Comparison of ENCODE assay signal across 32 cellular contexts in the genomic region with DNA sequence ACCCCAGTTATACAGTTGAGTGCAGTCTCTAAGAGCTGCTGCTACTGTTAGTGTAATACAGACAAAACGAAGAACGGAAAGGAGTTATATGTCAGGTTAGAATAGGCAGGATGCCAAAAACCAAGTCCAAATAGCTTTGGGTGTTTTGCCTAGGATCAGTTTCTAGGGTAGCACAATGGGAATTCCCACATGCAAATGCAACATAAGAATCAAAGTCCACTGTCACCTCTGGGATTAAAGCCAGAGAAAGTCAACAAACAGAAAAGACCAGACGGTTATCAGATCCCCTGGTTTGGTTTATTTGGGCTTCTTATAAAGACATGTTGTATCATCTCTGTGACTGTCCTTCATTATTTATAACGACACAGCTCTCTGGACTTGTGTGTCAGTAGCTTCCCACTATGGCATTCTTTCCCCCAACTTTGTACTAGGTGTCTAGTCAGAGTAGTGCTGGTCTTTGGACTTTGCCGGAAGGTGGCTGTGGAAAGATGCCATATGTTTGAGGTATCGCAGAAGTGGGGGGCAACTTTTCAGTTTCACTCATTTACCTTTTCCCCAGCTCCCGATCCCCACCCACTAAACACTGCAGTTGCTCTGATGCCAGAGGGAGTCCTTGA. TPM values are rescaled to one million over a fixed set of nuclear protein-coding genes. Genes with fewer than 3 reads are reported as not detected.
A peak's percentile ranks its signal among the peaks of the same experiment; 100 is the strongest.
DNase-seq lines count a peak whose midpoint lies in the region; ATAC-seq, FAIRE-seq and TF ChIP-seq lines count a peak whose summit lies in the region.
"Had no signal": no experiment of that assay in that cellular context is flagged by ENCODE, and none has a peak within 500 bp of the region (broad histone marks: within the 10 kb centered on the region; RNA-seq: fewer than 3 reads in every experiment).

No MANE protein-coding gene starts in this region.

- BruUV-seq in K562 (replicated peaks; lab: Mats Ljungman, UMichigan) = no TSS peak
- no TSS peak for BruUV-seq in Calu3 (replicated peaks; lab: Mats Ljungman, UMichigan)

- H3K36me3 ChIP-seq in K562 (ENCODE audit: control insufficient read depth, insufficient read depth, low read length) (no peaks in the 10 kb centered on the region), stomach (no peaks in the 10 kb centered on the region)
- H3K36me3 ChIP-seq: spleen had no signal

- no peak overlapping the region for H2AFZ ChIP-seq in K562 (ENCODE audit: low read depth, low read length)

- FAIRE-seq in K562 (lab: Jason Lieb, UNC) = no peak
- FAIRE-seq: bronchial epithelial cell, D721Med, GM18507, GM19239, H54, urothelium cell line had no signal

- TF ChIP-seq POLR2A in K562 (conservative IDR thresholded peaks at IDR 0.05) = no peak
- TF ChIP-seq POLR2A in stomach (IDR thresholded peaks at IDR 0.05) = no peak

- H3K9me1 ChIP-seq in K562 (ENCODE audit: control insufficient read depth, insufficient read depth, low read length) = no peaks in the 10 kb centered on the region

- H3K27ac ChIP-seq in K562 (ENCODE audit: extremely low read depth, low read depth, low read length) (no peak overlapping the region), stomach (no peak overlapping the region)
- H3K27ac ChIP-seq: 22Rv1, epithelial cell of prostate, spleen had no signal

- H3K4me1 ChIP-seq in K562 (replicated peaks in 1 of 2; ENCODE audit: control insufficient read depth in 2 of 2, insufficient read depth in 2 of 2, low read length in 2 of 2) = peaks cover 0 to 29% of the 10 kb centered on the region in 2 experiments; a peak in 3 of 5 replicates
- no peaks in the 10 kb centered on the region for H3K4me1 ChIP-seq in stomach
- H3K4me1 ChIP-seq: spleen had no signal

- DNase-seq in NCI-H1092 treated with DMSO at 0.1 percent for 48 hours (lab: John Stamatoyannopoulos, UW) (peak; percentile 19), NCI-H1092 (lab: John Stamatoyannopoulos, UW) (no peak), NCI-H2029 (lab: John Stamatoyannopoulos, UW) (peak; percentile 37), K562 (ENCODE audit: extremely low read depth in 1 of 4, low spot score in 3 of 4) (no peak), Calu3 (no peak), anterior cingulate cortex (lab: John Stamatoyannopoulos, UW) (no peak), stomach (no peak)
- DNase-seq: activated B cell treated with CpG ODN at 0.5 μM for 24 hours; activated CD4-positive, alpha-beta T cell treated with anti-CD3 and anti-CD28 coated beads, Interleukin-2, amount 50 U/mL, for 1 hour; activated effector memory CD4-positive, alpha-beta T cell treated with Interleukin-2 at 50 U/mL for 16 hours; activated T-cell treated with anti-CD3 and anti-CD28 coated beads, Interleukin-2, amount 50 U/mL, for 1 hour; immature natural killer cell; KG1; mesenchymal stem cell; NCI-H446; NK-92 treated with Interleukin-12 subunit alpha and Interleukin-12 subunit beta, amount 100 ng/mL, for 24 hours; posterior cingulate gyrus; right cardiac atrium; spleen; stimulated activated CD8-positive, alpha-beta memory T cell treated with anti-CD3 and anti-CD28 coated beads, Interleukin-4, amount 100 ng/mL, for 48 hours; stimulated activated naive CD8-positive, alpha-beta T cell treated with anti-CD3 and anti-CD28 coated beads, Interleukin-15, amount 100 ng/mL, for 72 hours; T-cell had no signal

- H3K27me3 ChIP-seq in K562 (ENCODE audit: control insufficient read depth in 2 of 2, insufficient read depth in 2 of 2, low read length in 2 of 2) = no peaks in the 10 kb centered on the region
- H3K27me3 ChIP-seq in stomach = no peaks in the 10 kb centered on the region
- H3K27me3 ChIP-seq: spleen had no signal

- peaks cover 24% of the 10 kb centered on the region for H3K4me1 Mint-ChIP-seq in nephron
- peaks cover 11% of the 10 kb centered on the region for H3K4me1 Mint-ChIP-seq in Calu3 (ENCODE audit: low read depth, unreplicated experiment)
- H3K4me1 Mint-ChIP-seq: activated B cell treated with CpG ODN at 0.5 μM for 24 hours; immature natural killer cell; stimulated activated naive CD8-positive, alpha-beta T cell treated with anti-CD3 and anti-CD28 coated beads, Interleukin-15, amount 100 ng/mL, for 72 hours; T-cell had no signal

- ATAC-seq in K562 = no peak
- ATAC-seq: right cardiac atrium; stimulated activated naive CD8-positive, alpha-beta T cell treated with anti-CD3 and anti-CD28 coated beads, Interleukin-15, amount 100 ng/mL, for 72 hours; T-cell had no signal

- H3K27me3 Mint-ChIP-seq in nephron (ENCODE audit: low read depth) = no peaks in the 10 kb centered on the region
- H3K27me3 Mint-ChIP-seq in Calu3 (ENCODE audit: unreplicated experiment) = no peaks in the 10 kb centered on the region
- H3K27me3 Mint-ChIP-seq: activated B cell treated with CpG ODN at 0.5 μM for 24 hours; activated naive CD8-positive, alpha-beta T cell; stimulated activated naive CD8-positive, alpha-beta T cell treated with anti-CD3 and anti-CD28 coated beads, Interleukin-15, amount 100 ng/mL, for 72 hours; T-cell had no signal

- in situ Hi-C loops in K562 (cut with MboI) = no loop called here

- CTCF ChIA-PET in K562 (lab: Yijun Ruan, JAX; ENCODE audit: low intra/inter-chr PET ratio) = no interaction called here
- CTCF ChIA-PET in Calu3 (lab: Charles Lee) = no interaction called here

- intact Hi-C loops in K562 (cut with micrococcal nuclease) = no loop called here
- intact Hi-C loops in Calu3 (cut with micrococcal nuclease; ENCODE audit: unreplicated experiment) = no loop called here
- intact Hi-C loops in stomach (cut with DNase I; ENCODE audit: low total_unique reads) = no loop called here

- no peaks in the 10 kb centered on the region for H4K20me1 ChIP-seq in K562 (replicated peaks; ENCODE audit: control insufficient read depth, insufficient read depth, low read length)

- no peak overlapping the region for H3K4me2 ChIP-seq in K562 (ENCODE audit: insufficient read depth, low read length)

- H3K4me3 Mint-ChIP-seq in nephron (no peak overlapping the region), Calu3 (ENCODE audit: low read depth, unreplicated experiment) (no peak overlapping the region)
- H3K4me3 Mint-ChIP-seq: activated B cell treated with CpG ODN at 0.5 μM for 24 hours; activated naive CD8-positive, alpha-beta T cell; immature natural killer cell; stimulated activated naive CD8-positive, alpha-beta T cell treated with anti-CD3 and anti-CD28 coated beads, Interleukin-15, amount 100 ng/mL, for 72 hours; T-cell had no signal

- POLR2A ChIA-PET in K562 (lab: Yijun Ruan, JAX) = interaction anchor here (0.6 to 1.2 kb wide), 2 partner anchors 21 to 76 kb away, joined by 3 to 4 read pairs; no protein-coding TSS in a partner anchor

- no peak for TF ChIP-seq CTCF in K562 (IDR thresholded peaks at IDR 0.05 in 2 of 3, conservative IDR thresholded peaks at IDR 0.05 in 1 of 3; ENCODE audit: insufficient read depth in 2 of 3, low read depth in 1 of 3, low read length in 3 of 3)
- no peak for TF ChIP-seq CTCF in nephron (IDR thresholded peaks at IDR 0.05; ENCODE audit: unreplicated experiment in 3 of 3)
- no peak for TF ChIP-seq CTCF in Calu3 (IDR thresholded peaks at IDR 0.05; ENCODE audit: unreplicated experiment)
- TF ChIP-seq CTCF in stomach (IDR thresholded peaks at IDR 0.05) = no peak

- no peak for TF ChIP-seq RAD21 in K562 (CRISPR knock-in tag; conservative IDR thresholded peaks at IDR 0.05 in 1 of 2, IDR thresholded peaks at IDR 0.05 in 1 of 2)

- no peaks in the 10 kb centered on the region for H3K79me2 ChIP-seq in K562 (ENCODE audit: control insufficient read depth, insufficient read depth, low read length)

- H3K36me3 Mint-ChIP-seq in nephron (ENCODE audit: low read depth) (no peaks in the 10 kb centered on the region), Calu3 (ENCODE audit: insufficient read depth, unreplicated experiment) (no peaks in the 10 kb centered on the region)
- H3K36me3 Mint-ChIP-seq: activated naive CD8-positive, alpha-beta T cell; T-cell had no signal

- H3K27ac Mint-ChIP-seq in nephron = peak overlapping the region; percentile 23 to 90 (median 25)
- H3K27ac Mint-ChIP-seq in Calu3 (ENCODE audit: unreplicated experiment) = no peak overlapping the region
- H3K27ac Mint-ChIP-seq: activated B cell treated with CpG ODN at 0.5 μM for 24 hours; activated naive CD8-positive, alpha-beta T cell; immature natural killer cell; stimulated activated naive CD8-positive, alpha-beta T cell treated with anti-CD3 and anti-CD28 coated beads, Interleukin-15, amount 100 ng/mL, for 72 hours; T-cell had no signal

- no peak overlapping the region for H3K4me3 ChIP-seq in K562
- no peak overlapping the region for H3K4me3 ChIP-seq in stomach
- H3K4me3 ChIP-seq: spleen had no signal

- 54% methylated on average over 7 of the region's 7 CpGs for WGBS in K562 (ENCODE audit: insufficient coverage, low coverage, missing lambda C conversion rate)
- 55 to 71% (median 61%) methylated on average over 7 of the region's 7 CpGs for WGBS in stomach, 5 donors

- TF ChIP-seq EP300 in K562 (IDR thresholded peaks at IDR 0.05; ENCODE audit: low read length) (no peak), stomach (IDR thresholded peaks at IDR 0.05) (no peak)

- H3K9ac ChIP-seq in K562 (ENCODE audit: insufficient read depth in 1 of 2, low read depth in 2 of 2, low read length in 2 of 2) = no peak overlapping the region

- H3K9me3 ChIP-seq in K562 (replicated peaks; ENCODE audit: control insufficient read depth, insufficient read depth, low read depth, low read length) (no peaks in the 10 kb centered on the region), stomach (no peaks in the 10 kb centered on the region)
- H3K9me3 ChIP-seq: spleen had no signal

- H3K9me3 Mint-ChIP-seq in nephron (peaks cover 3% of the 10 kb centered on the region), Calu3 (ENCODE audit: low read depth, unreplicated experiment) (no peaks in the 10 kb centered on the region)
- H3K9me3 Mint-ChIP-seq: activated B cell treated with CpG ODN at 0.5 μM for 24 hours; immature natural killer cell; stimulated activated naive CD8-positive, alpha-beta T cell treated with anti-CD3 and anti-CD28 coated beads, Interleukin-15, amount 100 ng/mL, for 72 hours; T-cell had no signal

RNA-seq across cellular contexts. Expression of gene TMEM38B, which starts 14.8 kb away (rescaled TPM):
- 41.8 and 56.7 TPM in 2 replicates for total RNA-seq in K562 (2011; cell fraction: chromatin; rRNA removed; ENCODE audit: low replicate concordance)
- total RNA-seq in K562 (2011; cell fraction: nucleolus; rRNA removed) = 52.4 and 57.4 TPM in 2 replicates
- total RNA-seq in K562 (2011; cell fraction: nucleoplasm; rRNA removed) = 60.9 and 68.8 TPM in 2 replicates
- total RNA-seq in K562 (2014; rRNA removed) = 37.1 and 38.5 TPM in 2 replicates
- 37.0 and 39.7 TPM in 2 replicates for total RNA-seq in K562 (2014; rRNA removed; fragmentation: Illumina TruSeq; extraction: Trizol)
- total RNA-seq in K562 (2015; rRNA removed; fragmentation: Illumina TruSeq; extraction: Trizol) = 22.3 and 26.0 TPM in 2 replicates
- total RNA-seq in K562 (2021) = 46.3 and 52.9 TPM in 2 replicates
- polyA plus RNA-seq in K562 (2011; rRNA removed) = 42.1 and 54.9 TPM in 2 replicates
- polyA plus RNA-seq in K562 (2011; cell fraction: cytosol; rRNA removed) = 27.6 and 38.7 TPM in 2 replicates
- polyA plus RNA-seq in K562 (2011; cell fraction: nucleus; rRNA removed) = 13.4 and 15.0 TPM in 2 replicates
- 22.3 and 31.3 TPM in 2 replicates for polyA plus RNA-seq in K562 (2012)
- polyA plus RNA-seq in K562 (2014; fragmentation: Illumina TruSeq; extraction: Trizol) = 26.6 and 34.6 TPM in 2 replicates
- 10 to 100 TPM; 42.0 to 57.5 TPM for polyA plus RNA-seq in K562 (2014; fragmentation: Nextera tagmentation; extraction: Ambion mirVana)
- 26.4 and 30.9 TPM in 2 replicates for polyA plus RNA-seq in K562 (2014; rRNA removed)
- polyA minus RNA-seq in K562 (2011; rRNA and poly(A)+ RNA removed) = 61.1 and 62.1 TPM in 2 replicates
- polyA minus RNA-seq in K562 (2011; cell fraction: cytosol; rRNA and poly(A)+ RNA removed) = 45.0 and 51.4 TPM in 2 replicates
- polyA minus RNA-seq in K562 (2011; cell fraction: nucleus; rRNA and poly(A)+ RNA removed) = 42.4 and 53.4 TPM in 2 replicates
- total RNA-seq in Calu3 (2022) = 14.5 and 15.4 TPM in 2 replicates
- total RNA-seq in stomach = 10 to 100 TPM in 3 of 5 donors, 1 to 10 TPM in 1, under 1 TPM in 1; 0.87 to 26.8 (median 15.4) TPM
- 1 to 10 TPM; 1.7 to 3.8 (median 3.1) TPM for polyA plus RNA-seq in stomach

RNA-seq across cellular contexts. Expression of gene TAL2, which starts 17.3 kb away (rescaled TPM):
- 1.8 and 2.1 TPM in 2 replicates for total RNA-seq in K562 (2011; cell fraction: chromatin; rRNA removed; ENCODE audit: low replicate concordance)
- 0.92 and 1.0 TPM in 2 replicates for total RNA-seq in K562 (2011; cell fraction: nucleolus; rRNA removed)
- 0.95 and 1.1 TPM in 2 replicates for total RNA-seq in K562 (2011; cell fraction: nucleoplasm; rRNA removed)
- total RNA-seq in K562 (2014; rRNA removed) = not detected in 2 replicates
- 0.86 and 1.7 TPM in 2 replicates for total RNA-seq in K562 (2014; rRNA removed; fragmentation: Illumina TruSeq; extraction: Trizol)
- total RNA-seq in K562 (2015; rRNA removed; fragmentation: Illumina TruSeq; extraction: Trizol) = 0.25 TPM in 1 of 2 replicates, not detected in the other
- total RNA-seq in K562 (2021) = 0.51 and 0.89 TPM in 2 replicates
- 1.2 and 1.5 TPM in 2 replicates for polyA plus RNA-seq in K562 (2011; rRNA removed)
- polyA plus RNA-seq in K562 (2011; cell fraction: cytosol; rRNA removed) = 0.77 and 1.6 TPM in 2 replicates
- polyA plus RNA-seq in K562 (2011; cell fraction: nucleus; rRNA removed) = 0.48 and 1.4 TPM in 2 replicates
- polyA plus RNA-seq in K562 (2012) = 0.82 and 1.0 TPM in 2 replicates
- polyA plus RNA-seq in K562 (2014; fragmentation: Illumina TruSeq; extraction: Trizol) = 0.74 and 0.94 TPM in 2 replicates
- 1 to 10 TPM; 2.9 to 3.7 TPM for polyA plus RNA-seq in K562 (2014; fragmentation: Nextera tagmentation; extraction: Ambion mirVana)
- polyA plus RNA-seq in K562 (2014; rRNA removed) = 0.21 and 0.47 TPM in 2 replicates
- polyA minus RNA-seq in K562 (2011; rRNA and poly(A)+ RNA removed) = 0.81 and 1.4 TPM in 2 replicates
- polyA minus RNA-seq in K562 (2011; cell fraction: cytosol; rRNA and poly(A)+ RNA removed) = not detected in 2 replicates
- not detected in 2 replicates for polyA minus RNA-seq in K562 (2011; cell fraction: nucleus; rRNA and poly(A)+ RNA removed)
- not detected in 2 replicates for total RNA-seq in Calu3 (2022)
- 1 to 10 TPM in 1 of 5 donors, not detected in 4; 1.3 TPM for total RNA-seq in stomach
- polyA plus RNA-seq in stomach = not detected
- total RNA-seq: bronchial epithelial cell, right cardiac atrium, spleen, T-cell had no signal
- polyA plus RNA-seq: immature natural killer cell had no signal

Comparison
In these comparisons a context has a peak if more than half of its experiments do, and no peak if none do; other contexts are left out.
1. DNase-seq: peak in NCI-H1092 treated with DMSO at 0.1 percent for 48 hours (single experiment) and NCI-H2029 (single experiment); none in NCI-H1092 (single experiment), K562 (0 of 4), Calu3 (single experiment), anterior cingulate cortex (0 of 58) and stomach (single experiment).